Comparison of ENCODE assay signal across 1 cellular context in genomic region chr2:19989681-19990415, GRCh38.
TF ChIP-seq lines count a peak whose summit lies in the region.

TSS of gene WDR35 (minus strand) at chr2:19990105. CDS start at chr2:19990015, 90 bp downstream.

TF ChIP-seq in HepG2, 621 proteins besides CTCF, POLR2A, EP300 and RAD21 (continued from another document and continues in another):
- TF ChIP-seq ZXDC (CRISPR knock-in tag; IDR thresholded peaks at IDR 0.05) (peak; percentile 76; the same call in 1 of the 2 replicates), CBX1 (IDR thresholded peaks at IDR 0.05; ENCODE audit: low read depth) (peak; percentile 97), ZBTB1 (CRISPR knock-in tag; IDR thresholded peaks at IDR 0.05; ENCODE audit: borderline replicate concordance) (no peak), FOXP4 (CRISPR knock-in tag; IDR thresholded peaks at IDR 0.05) (peak; percentile 70), TEAD2 (CRISPR knock-in tag; IDR thresholded peaks at IDR 0.05) (no peak), DNMT1 (CRISPR knock-in tag; IDR thresholded peaks at IDR 0.05) (peak; percentile 94), FLYWCH1 (CRISPR knock-in tag; IDR thresholded peaks at IDR 0.05) (0 out of 2 replicates have a peak, but pooled peaks have one; percentile 6), GATAD2A (CRISPR knock-in tag; IDR thresholded peaks at IDR 0.05) (peak; percentile 62), ZNF841 (CRISPR knock-in tag; IDR thresholded peaks at IDR 0.05; ENCODE audit: borderline replicate concordance) (no peak; the same call in 1 of the 2 replicates), HOMEZ (CRISPR knock-in tag; IDR thresholded peaks at IDR 0.05; ENCODE audit: low read depth) (peak; percentile 28; the same call in 1 of the 2 replicates), ZNF263 (CRISPR knock-in tag; IDR thresholded peaks at IDR 0.05) (peak; percentile 10; the same call in 1 of the 2 replicates), ZBTB4 (CRISPR knock-in tag; IDR thresholded peaks at IDR 0.05; ENCODE audit: borderline replicate concordance) (peak; percentile 85; the same call in 1 of the 2 replicates), ZNF639 (CRISPR knock-in tag; conservative IDR thresholded peaks at IDR 0.05) (no peak), NFIC (IDR thresholded peaks at IDR 0.05; ENCODE audit: low read length) (no peak), TARDBP (CRISPR knock-in tag; IDR thresholded peaks at IDR 0.05) (peak; percentile 86), ZNF160 (CRISPR knock-in tag; IDR thresholded peaks at IDR 0.05) (peak; percentile 92), ZBTB46 (CRISPR knock-in tag; IDR thresholded peaks at IDR 0.05; ENCODE audit: borderline replicate concordance) (no peak), ZMYM4 (CRISPR knock-in tag; IDR thresholded peaks at IDR 0.05) (peak; percentile 95), ZNF20 (CRISPR knock-in tag; IDR thresholded peaks at IDR 0.05) (no peak), KIAA2018 (CRISPR knock-in tag; IDR thresholded peaks at IDR 0.05; ENCODE audit: borderline replicate concordance) (peak; percentile 77; the same call in 1 of the 2 replicates), XBP1 (CRISPR knock-in tag; IDR thresholded peaks at IDR 0.05) (no peak; the same call in 1 of the 2 replicates), ERF (CRISPR knock-in tag; IDR thresholded peaks at IDR 0.05) (peak; percentile 98), SP4 (CRISPR knock-in tag; IDR thresholded peaks at IDR 0.05) (peak; percentile 87), ZNF660 (CRISPR knock-in tag; IDR thresholded peaks at IDR 0.05; ENCODE audit: borderline replicate concordance, low read depth) (no peak), TAF15 (IDR thresholded peaks at IDR 0.05; ENCODE audit: low read depth, low read length, poor library complexity, severe bottlenecking) (peak; percentile 42), KLF16 (CRISPR knock-in tag; IDR thresholded peaks at IDR 0.05) (peak; percentile 70 to 84; a peak in 3 of 4 replicates), ZC3H13 (CRISPR knock-in tag; IDR thresholded peaks at IDR 0.05) (peak; percentile 44; the same call in 1 of the 2 replicates), ZNF256 (CRISPR knock-in tag; conservative IDR thresholded peaks at IDR 0.05) (peak; percentile 74; the same call in 1 of the 2 replicates), ZNF232 (CRISPR knock-in tag; IDR thresholded peaks at IDR 0.05; ENCODE audit: borderline replicate concordance) (peak; percentile 89; the same call in 1 of the 2 replicates), ZNF674 (CRISPR knock-in tag; IDR thresholded peaks at IDR 0.05; ENCODE audit: low read depth) (no peak), ZSCAN31 (CRISPR knock-in tag; IDR thresholded peaks at IDR 0.05; ENCODE audit: low read depth) (peak; percentile 96; the same call in 1 of the 2 replicates)
- TF ChIP-seq, protein P1, sequence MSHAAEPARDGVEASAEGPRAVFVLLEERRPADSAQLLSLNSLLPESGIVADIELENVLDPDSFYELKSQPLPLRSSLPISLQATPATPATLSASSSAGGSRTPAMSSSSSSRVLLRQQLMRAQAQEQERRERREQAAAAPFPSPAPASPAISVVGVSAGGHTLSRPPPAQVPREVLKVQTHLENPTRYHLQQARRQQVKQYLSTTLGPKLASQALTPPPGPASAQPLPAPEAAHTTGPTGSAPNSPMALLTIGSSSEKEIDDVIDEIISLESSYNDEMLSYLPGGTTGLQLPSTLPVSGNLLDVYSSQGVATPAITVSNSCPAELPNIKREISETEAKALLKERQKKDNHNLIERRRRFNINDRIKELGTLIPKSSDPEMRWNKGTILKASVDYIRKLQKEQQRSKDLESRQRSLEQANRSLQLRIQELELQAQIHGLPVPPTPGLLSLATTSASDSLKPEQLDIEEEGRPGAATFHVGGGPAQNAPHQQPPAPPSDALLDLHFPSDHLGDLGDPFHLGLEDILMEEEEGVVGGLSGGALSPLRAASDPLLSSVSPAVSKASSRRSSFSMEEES (CRISPR knock-in tag; IDR thresholded peaks at IDR 0.05): peak; percentile 82
